ENCODE assay signal across 24 cellular contexts in genomic region chr12:6818246-6819006, GRCh38. TPM values are rescaled to one million over a fixed set of nuclear protein-coding genes. Genes with fewer than 3 reads are reported as not detected.
DNase-seq lines count a peak whose midpoint lies in the region; ATAC-seq, FAIRE-seq and TF ChIP-seq lines count a peak whose summit lies in the region.
"Had no signal": no experiment of that assay in that cellular context is flagged by ENCODE, and none has a peak within 500 bp of the region (broad histone marks: within the 10 kb centered on the region; RNA-seq: fewer than 3 reads in every experiment).

No MANE protein-coding gene starts in this region.

- H3K14ac ChIP-seq in H1 (ENCODE audit: insufficient read length), result no peak overlapping the region

- H3K9me3 ChIP-seq in H1 (ENCODE audit: insufficient read depth in 2 of 2, low read depth in 1 of 2, low read length in 1 of 2), result peaks cover 0 to 2% of the 10 kb centered on the region in 2 experiments; a peak in 1 of 4 replicates
- no peaks in the 10 kb centered on the region for H3K9me3 ChIP-seq in liver (ENCODE audit: control insufficient read depth in 4 of 4, low read length in 3 of 4)
- no peaks in the 10 kb centered on the region for H3K9me3 ChIP-seq in upper lobe of left lung
- H3K9me3 ChIP-seq: Caco-2, tibial artery had no signal

- TF ChIP-seq EP300 in Ishikawa (IDR thresholded peaks at IDR 0.05; ENCODE audit: borderline replicate concordance), result no peak
- TF ChIP-seq EP300 in H1 (IDR thresholded peaks at IDR 0.05; ENCODE audit: borderline replicate concordance in 1 of 2, low read depth in 2 of 2, low read length in 2 of 2), result peak; percentile 4 to 56; a peak in 2 of 3 replicates
- TF ChIP-seq EP300 in upper lobe of left lung (IDR thresholded peaks at IDR 0.05), result no peak

- H4K20me1 ChIP-seq in H1 (replicated peaks in 1 of 2; ENCODE audit: control insufficient read depth in 1 of 2, insufficient read depth in 2 of 2, low read length in 2 of 2), result peaks cover 0 to 6% of the 10 kb centered on the region in 2 experiments

- H3K18ac ChIP-seq in H1 (ENCODE audit: extremely low read depth, low read length), result peak overlapping the region; percentile 80; the same call in 1 of the 2 replicates

- CTCF ChIA-PET in H1 (lab: Charles Lee; ENCODE audit: partially characterized antibody), result interaction anchor here (1.4 to 23.7 kb wide), 4 partner anchors 24 to 65 kb away, joined by 4 to 532 read pairs (median 150); partner anchors contain the start of genes CD4, LAG3, MLF2 and PTMS

- peak overlapping the region; percentile 95 for H2BK12ac ChIP-seq in H1 (ENCODE audit: low read depth, low read length)

- TF ChIP-seq POLR2A in H1 (IDR thresholded peaks at IDR 0.05; ENCODE audit: control extremely low read depth in 1 of 2, low read depth in 2 of 2, low read length in 2 of 2) (no peak), upper lobe of left lung (IDR thresholded peaks at IDR 0.05) (no peak)

- no peaks in the 10 kb centered on the region; the same call in 1 of the 2 replicates for H3K79me1 ChIP-seq in H1 (ENCODE audit: low read depth, low read length)

- H4K5ac ChIP-seq in H1 (ENCODE audit: insufficient read length, low read depth, low read length), result peak overlapping the region; percentile 55

- H3K27me3 ChIP-seq in H1 (replicated peaks in 1 of 4; ENCODE audit: control insufficient read depth in 3 of 4, extremely low read depth in 1 of 4, insufficient read depth in 3 of 4, low read length in 3 of 4) (peaks cover 0 to 6% (median 1%) of the 10 kb centered on the region in 4 experiments; a peak in 4 of 7 replicates), liver (ENCODE audit: control insufficient read depth in 4 of 4, insufficient read depth in 4 of 4, low read length in 3 of 4) (no peaks in the 10 kb centered on the region), upper lobe of left lung (peaks cover 0 to 2% (median 0%) of the 10 kb centered on the region in 4 donors)
- H3K27me3 ChIP-seq: brain microvascular endothelial cell had no signal

- no peak overlapping the region for H3K4ac ChIP-seq in H1 (replicated peaks; ENCODE audit: insufficient read length, low read depth, low read length)

- peaks cover 4 to 48% (median 27%) of the 10 kb centered on the region in 4 experiments for H3K4me1 ChIP-seq in H1 (replicated peaks in 1 of 4; ENCODE audit: control insufficient read depth in 3 of 4, insufficient read depth in 4 of 4, low read length in 3 of 4)
- H3K4me1 ChIP-seq in liver (ENCODE audit: control insufficient read depth in 4 of 4, insufficient read depth in 4 of 4, low read length in 3 of 4), result peaks cover 0 to 38% (median 28%) of the 10 kb centered on the region in 4 donors
- H3K4me1 ChIP-seq in upper lobe of left lung, result peaks cover 12 to 18% (median 15%) of the 10 kb centered on the region in 4 donors

- no peak for TF ChIP-seq CTCF in H1 (IDR thresholded peaks at IDR 0.05; ENCODE audit: control extremely low read depth in 1 of 3, insufficient read depth in 1 of 3, low read depth in 1 of 3, low read length in 3 of 3)
- no peak for TF ChIP-seq CTCF in liver (IDR thresholded peaks at IDR 0.05; ENCODE audit: low read depth, low read length, missing input control)
- no peak for TF ChIP-seq CTCF in upper lobe of left lung (IDR thresholded peaks at IDR 0.05)

- H3K79me2 ChIP-seq in H1 (ENCODE audit: control insufficient read depth in 1 of 2, insufficient read depth in 2 of 2, low read length in 2 of 2), result no peaks in the 10 kb centered on the region

- H3K4me3 ChIP-seq in H1 (ENCODE audit: extremely low read depth in 1 of 4, insufficient read depth in 2 of 4, low read depth in 3 of 4, low read length in 4 of 4), result peak overlapping the region in 3 of 4 experiments; percentile 27 to 46 (median 27); a peak in 5 of 8 replicates
- H3K4me3 ChIP-seq in liver (ENCODE audit: low read depth in 1 of 3, low read length in 3 of 3), result peak overlapping the region in 2 of 3 donors; percentile 26 to 71
- no peak overlapping the region for H3K4me3 ChIP-seq in upper lobe of left lung
- H3K4me3 ChIP-seq: SK-N-MC, tibial artery had no signal

- POLR2A ChIA-PET in H1 (lab: Charles Lee; ENCODE audit: partially characterized antibody), result interaction anchor here (1.1 to 27.1 kb wide), 10 partner anchors 10 to 71 kb away, joined by 3 to 388 read pairs (median 4); partner anchors contain the start of genes CDCA3, GNB3, P3H3 and PTMS

- no peak overlapping the region for H3K27ac ChIP-seq in H1 (ENCODE audit: low read depth, low read length)
- peak overlapping the region; percentile 60 to 72 for H3K27ac ChIP-seq in liver (ENCODE audit: low read depth in 1 of 2, low read length in 2 of 2)
- no peak overlapping the region for H3K27ac ChIP-seq in upper lobe of left lung
- H3K27ac ChIP-seq: brain microvascular endothelial cell, SK-N-MC, tibial artery had no signal

- DNase-seq in H1 (ENCODE audit: low read depth in 1 of 2, low spot score in 2 of 2) (peak in 1 of 2 experiments; percentile 77), upper lobe of left lung (peak; percentile 34 to 69), epidermal melanocyte (ENCODE audit: insufficient read length, low spot score) (no peak)
- no peak for DNase-seq in activated CD4-positive, alpha-beta T cell treated with anti-CD3 and anti-CD28 coated beads, Interleukin-2, amount 50 U/mL, for 4 hours
- DNase-seq: activated naive CD8-positive, alpha-beta T cell treated with anti-CD3 and anti-CD28 coated beads, Interleukin-2, amount 10 ng/mL, durations not matched to agents 7 days and 5 days; brain microvascular endothelial cell; Caco-2; hypothalamus; left colon; NCI-H226; NCI-H82; occipital lobe; stimulated activated CD4-positive, alpha-beta T cell treated with anti-CD3 and anti-CD28 coated beads, Interleukin-1b, Interleukin-23, amount 100 ng/mL, for 48 hours; stimulated activated naive CD8-positive, alpha-beta T cell treated with anti-CD3 and anti-CD28 coated beads, Interleukin-15, Interleukin-2, amounts not matched to agents 100 U/mL and 50 U/mL, for 24 hours; tibial artery had no signal

- TF ChIP-seq RAD21 in Ishikawa (IDR thresholded peaks at IDR 0.05; ENCODE audit: low read depth) (no peak), H1 (IDR thresholded peaks at IDR 0.05 in 1 of 2, conservative IDR thresholded peaks at IDR 0.05 in 1 of 2; ENCODE audit: low read depth in 2 of 2, low read length in 2 of 2) (no peak), liver (IDR thresholded peaks at IDR 0.05) (no peak)

- H3K36me3 ChIP-seq in H1 (ENCODE audit: control insufficient read depth in 2 of 4, insufficient read depth in 4 of 4, low read length in 3 of 4) (no peaks in the 10 kb centered on the region; a peak in 1 of 8 replicates), liver (ENCODE audit: control insufficient read depth in 4 of 4, insufficient read depth in 3 of 4, low read depth in 1 of 4, low read length in 3 of 4) (no peaks in the 10 kb centered on the region), upper lobe of left lung (peaks cover 0 to 10% (median 2%) of the 10 kb centered on the region in 4 donors)
- H3K36me3 ChIP-seq: brain microvascular endothelial cell, tibial artery had no signal

- H4K8ac ChIP-seq in H1 (ENCODE audit: extremely low read depth, insufficient read depth, low read length), result no peak overlapping the region; the same call in 1 of the 2 replicates

- H2AFZ ChIP-seq in H1 (ENCODE audit: low read length), result no peak overlapping the region

- H3K9ac ChIP-seq in H1 (replicated peaks in 1 of 4; ENCODE audit: extremely low read depth in 1 of 4, low read depth in 3 of 4, low read length in 3 of 4) (no peak overlapping the region), liver (ENCODE audit: low read depth in 1 of 2, low read length in 2 of 2) (peak overlapping the region in 1 of 2 donors; percentile 77)

- no peak overlapping the region for H3K56ac ChIP-seq in H1 (replicated peaks; ENCODE audit: insufficient read length, low read depth, low read length)

- H3K23me2 ChIP-seq in H1 (ENCODE audit: low read depth, low read length), result peaks cover 20% of the 10 kb centered on the region

- H2BK5ac ChIP-seq in H1 (ENCODE audit: low read depth, low read length), result peak overlapping the region; percentile 60

- ATAC-seq in upper lobe of left lung (ENCODE audit: low FRiP score in 2 of 2) (no peak), HG03432 (IDR thresholded peaks at IDR 0.05; ENCODE audit: unreplicated experiment) (no peak)
- ATAC-seq: activated CD4-positive, CD25-positive, alpha-beta regulatory T cell treated with anti-CD3 and anti-CD28 coated beads, Interleukin-2, amount 50 U/mL, for 24 hours; left colon; Panc1; stimulated activated naive CD8-positive, alpha-beta T cell treated with anti-CD3 and anti-CD28 coated beads, Interleukin-15, Interleukin-2, amounts not matched to agents 100 U/mL and 50 U/mL, for 24 hours had no signal

- H3K4me2 ChIP-seq in H1 (ENCODE audit: insufficient read depth in 1 of 2, low read depth in 2 of 2, low read length in 2 of 2), result peak overlapping the region; percentile 53 to 94

- H2BK15ac ChIP-seq in H1 (ENCODE audit: low read length), result peak overlapping the region; percentile 99; the same call in 1 of the 2 replicates

- H2AK5ac ChIP-seq in H1 (ENCODE audit: low read depth, low read length), result peak overlapping the region; percentile 100

- H4K91ac ChIP-seq in H1 (replicated peaks; ENCODE audit: insufficient read length, low read length), result peak overlapping the region; percentile 100

- H2BK20ac ChIP-seq in H1 (ENCODE audit: low read length), result peak overlapping the region; percentile 75; the same call in 1 of the 2 replicates

- no peak overlapping the region for H3K23ac ChIP-seq in H1 (ENCODE audit: insufficient read length)

- 51% methylated on average over 13 of the region's 15 CpGs; no CpG with 5 or more reads in 1 of the 2 experiments for WGBS in H1 (ENCODE audit: extremely low coverage in 1 of 2, insufficient coverage in 1 of 2, insufficient read length in 1 of 2, insufficient replicate concordance in 2 of 2, low coverage in 1 of 2, low lambda C conversion rate in 2 of 2, missing lambda C conversion rate in 1 of 2), 2 experiments
- WGBS in liver, result 53% methylated on average over 15 of the region's 15 CpGs
- WGBS in upper lobe of left lung, 2 donors, result 83 to 85% methylated on average over 7 to 15 of the region's 15 CpGs

- H2BK120ac ChIP-seq in H1 (replicated peaks; ENCODE audit: low read depth, low read length), result no peak overlapping the region

- FAIRE-seq in H1 (lab: Jason Lieb, UNC), result no peak

RNA-seq across cellular contexts. Expression of gene GPR162, which starts 3.2 kb away (rescaled TPM):
- total RNA-seq in H1 (2021; fragmentation: NEBNext Ultra II Directional; extraction: Animal tissue kit (Norgen Biotek cat#: 25700)), result 8.6 and 8.8 TPM in 2 replicates
- polyA plus RNA-seq in H1 (2011; rRNA removed) (7.3 and 9.5 TPM in 2 replicates), liver (1 to 10 TPM; 1.4 to 2.4 TPM)
- polyA plus RNA-seq in H1 (2011; cell fraction: cytosol; rRNA removed), result 7.9 TPM
- 22.3 TPM for polyA plus RNA-seq in H1 (2011; cell fraction: nucleus; rRNA removed)
- polyA plus RNA-seq in H1 (2012, experiment 1 of 2), result 7.5 to 9.0 TPM (median 8.8 TPM) in 4 replicates
- polyA plus RNA-seq in H1 (2012, experiment 2 of 2), result 7.7 TPM
- polyA plus RNA-seq in H1 (2013, experiment 1 of 2), result 5.7 TPM
- polyA plus RNA-seq in H1 (2013, experiment 2 of 2), result 6.8 TPM
- 4.2 and 4.3 TPM in 2 replicates for polyA minus RNA-seq in H1 (2011; rRNA and poly(A)+ RNA removed)
- 8.6 TPM for polyA minus RNA-seq in H1 (2011; cell fraction: cytosol; rRNA and poly(A)+ RNA removed)
- polyA minus RNA-seq in H1 (2011; cell fraction: nucleus; rRNA and poly(A)+ RNA removed), result 6.1 TPM
- total RNA-seq in liver (1 to 10 TPM in 1 of 2 donors, under 1 TPM in 1; 0.59 to 2.1 TPM), upper lobe of left lung (10 to 100 TPM in 5 of 6 donors, 1 to 10 TPM in 1; 8.1 to 47.1 (median 16.5) TPM)
- total RNA-seq: B cell, MCF 10A had no signal

RNA-seq across cellular contexts. Expression of gene P3H3, which starts 9.8 kb away (rescaled TPM):
- 42.4 and 43.5 TPM in 2 replicates for total RNA-seq in H1 (2021; fragmentation: NEBNext Ultra II Directional; extraction: Animal tissue kit (Norgen Biotek cat#: 25700))
- 22.9 and 40.9 TPM in 2 replicates for polyA plus RNA-seq in H1 (2011; rRNA removed)
- polyA plus RNA-seq in H1 (2011; cell fraction: cytosol; rRNA removed), result 34.9 TPM
- polyA plus RNA-seq in H1 (2011; cell fraction: nucleus; rRNA removed), result 89.3 TPM
- polyA plus RNA-seq in H1 (2012, experiment 1 of 2), result 28.7 to 51.3 TPM (median 45.4 TPM) in 4 replicates
- polyA plus RNA-seq in H1 (2012, experiment 2 of 2), result 27.7 TPM
- polyA plus RNA-seq in H1 (2013, experiment 1 of 2), result 33.4 TPM
- polyA plus RNA-seq in H1 (2013, experiment 2 of 2), result 30.6 TPM
- 14.7 and 16.0 TPM in 2 replicates for polyA minus RNA-seq in H1 (2011; rRNA and poly(A)+ RNA removed)
- 21.8 TPM for polyA minus RNA-seq in H1 (2011; cell fraction: cytosol; rRNA and poly(A)+ RNA removed)
- 35.7 TPM for polyA minus RNA-seq in H1 (2011; cell fraction: nucleus; rRNA and poly(A)+ RNA removed)
- 1 to 10 TPM; 1.5 to 1.9 TPM for total RNA-seq in liver
- polyA plus RNA-seq in liver, result 1 to 10 TPM in 1 of 2 donors, under 1 TPM in 1; 0.42 to 1.7 TPM
- total RNA-seq in upper lobe of left lung, result 10 to 100 TPM in 2 of 6 donors, 1 to 10 TPM in 4; 2.7 to 15.7 (median 7.0) TPM
- total RNA-seq: B cell had no signal

RNA-seq across cellular contexts. Expression of gene GNB3, which starts 22.3 kb away (rescaled TPM):
- total RNA-seq in H1 (2021; fragmentation: NEBNext Ultra II Directional; extraction: Animal tissue kit (Norgen Biotek cat#: 25700)), result 9.0 and 9.9 TPM in 2 replicates
- polyA plus RNA-seq in H1 (2011; rRNA removed) (9.9 and 13.9 TPM in 2 replicates), liver (under 1 TPM in 1 of 2 donors, not detected in 1; 0.12 TPM)
- 12.7 TPM for polyA plus RNA-seq in H1 (2011; cell fraction: cytosol; rRNA removed)
- polyA plus RNA-seq in H1 (2011; cell fraction: nucleus; rRNA removed), result 82.1 TPM
- polyA plus RNA-seq in H1 (2012, experiment 1 of 2), result 10.9 to 15.6 TPM (median 13.3 TPM) in 4 replicates
- 7.5 TPM for polyA plus RNA-seq in H1 (2012, experiment 2 of 2)
- 5.5 TPM for polyA plus RNA-seq in H1 (2013, experiment 1 of 2)
- 4.9 TPM for polyA plus RNA-seq in H1 (2013, experiment 2 of 2)
- 5.6 and 5.7 TPM in 2 replicates for polyA minus RNA-seq in H1 (2011; rRNA and poly(A)+ RNA removed)
- polyA minus RNA-seq in H1 (2011; cell fraction: cytosol; rRNA and poly(A)+ RNA removed), result 6.0 TPM
- 17.2 TPM for polyA minus RNA-seq in H1 (2011; cell fraction: nucleus; rRNA and poly(A)+ RNA removed)
- total RNA-seq in liver (under 1 TPM in 1 of 2 donors, not detected in 1; under 0.01 TPM), upper lobe of left lung (1 to 10 TPM in 2 of 6 donors, under 1 TPM in 3, not detected in 1; 0.44 to 1.4 (median 0.86) TPM)
- total RNA-seq: MCF 10A had no signal

RNA-seq across cellular contexts. Expression of gene CD4, which starts 29.1 kb away (rescaled TPM):
- total RNA-seq in H1 (2021; fragmentation: NEBNext Ultra II Directional; extraction: Animal tissue kit (Norgen Biotek cat#: 25700)), result 3.2 and 3.4 TPM in 2 replicates
- polyA plus RNA-seq in H1 (2011; rRNA removed) (5.1 and 5.6 TPM in 2 replicates), liver (10 to 100 TPM; 15.9 to 41.5 TPM)
- polyA plus RNA-seq in H1 (2011; cell fraction: cytosol; rRNA removed), result 5.1 TPM
- 5.1 TPM for polyA plus RNA-seq in H1 (2011; cell fraction: nucleus; rRNA removed)
- 5.8 to 6.9 TPM (median 6.7 TPM) in 4 replicates for polyA plus RNA-seq in H1 (2012, experiment 1 of 2)
- 4.3 TPM for polyA plus RNA-seq in H1 (2012, experiment 2 of 2)
- 2.7 TPM for polyA plus RNA-seq in H1 (2013, experiment 1 of 2)
- polyA plus RNA-seq in H1 (2013, experiment 2 of 2), result 2.4 TPM
- polyA minus RNA-seq in H1 (2011; rRNA and poly(A)+ RNA removed), result 3.3 and 3.4 TPM in 2 replicates
- polyA minus RNA-seq in H1 (2011; cell fraction: cytosol; rRNA and poly(A)+ RNA removed), result 1.6 TPM
- 1.8 TPM for polyA minus RNA-seq in H1 (2011; cell fraction: nucleus; rRNA and poly(A)+ RNA removed)
- total RNA-seq in liver (10 to 100 TPM; 22.5 to 44.8 TPM), upper lobe of left lung (10 to 100 TPM; 10.5 to 86.6 (median 35.6) TPM)
- total RNA-seq: Caco-2, Daoy, MCF 10A had no signal

RNA-seq across cellular contexts. Expression of gene CDCA3, which starts 32.7 kb away (rescaled TPM):
- total RNA-seq in H1 (2021; fragmentation: NEBNext Ultra II Directional; extraction: Animal tissue kit (Norgen Biotek cat#: 25700)), result 47.4 and 47.7 TPM in 2 replicates
- 71.2 and 77.0 TPM in 2 replicates for polyA plus RNA-seq in H1 (2011; rRNA removed)
- 75.6 TPM for polyA plus RNA-seq in H1 (2011; cell fraction: cytosol; rRNA removed)
- polyA plus RNA-seq in H1 (2011; cell fraction: nucleus; rRNA removed), result 85.8 TPM
- polyA plus RNA-seq in H1 (2012, experiment 1 of 2), result 46.7 to 59.8 TPM (median 55.0 TPM) in 4 replicates
- polyA plus RNA-seq in H1 (2012, experiment 2 of 2), result 40.3 TPM
- 51.4 TPM for polyA plus RNA-seq in H1 (2013, experiment 1 of 2)
- polyA plus RNA-seq in H1 (2013, experiment 2 of 2), result 48.1 TPM
- polyA minus RNA-seq in H1 (2011; rRNA and poly(A)+ RNA removed), result 21.4 and 28.2 TPM in 2 replicates
- polyA minus RNA-seq in H1 (2011; cell fraction: cytosol; rRNA and poly(A)+ RNA removed), result 27.6 TPM
- polyA minus RNA-seq in H1 (2011; cell fraction: nucleus; rRNA and poly(A)+ RNA removed), result 55.8 TPM
- 10 to 100 TPM in 1 of 2 donors, under 1 TPM in 1; 0.25 to 26.0 TPM for total RNA-seq in liver
- 1 to 10 TPM; 1.3 to 3.9 TPM for polyA plus RNA-seq in liver
- total RNA-seq in upper lobe of left lung, result 10 to 100 TPM in 1 of 6 donors, 1 to 10 TPM in 3, under 1 TPM in 1, not detected in 1; 0.39 to 10.3 (median 2.8) TPM

Comparison
In these comparisons a context has a peak if more than half of its experiments do, and no peak if none do; other contexts are left out.
1. DNase-seq: peak in upper lobe of left lung (2 of 2); none in activated CD4-positive, alpha-beta T cell treated with anti-CD3 and anti-CD28 coated beads, Interleukin-2, amount 50 U/mL, for 4 hours (0 of 2) and epidermal melanocyte (single experiment).
2. H3K27ac ChIP-seq: peak in liver (2 of 2); none in H1 (single experiment) and upper lobe of left lung (0 of 4).
3. H3K4me3 ChIP-seq: peak in H1 (3 of 4) and liver (2 of 3); none in upper lobe of left lung (0 of 4).